Comparison of ENCODE assay signal across 1 cellular context in the genomic region with DNA sequence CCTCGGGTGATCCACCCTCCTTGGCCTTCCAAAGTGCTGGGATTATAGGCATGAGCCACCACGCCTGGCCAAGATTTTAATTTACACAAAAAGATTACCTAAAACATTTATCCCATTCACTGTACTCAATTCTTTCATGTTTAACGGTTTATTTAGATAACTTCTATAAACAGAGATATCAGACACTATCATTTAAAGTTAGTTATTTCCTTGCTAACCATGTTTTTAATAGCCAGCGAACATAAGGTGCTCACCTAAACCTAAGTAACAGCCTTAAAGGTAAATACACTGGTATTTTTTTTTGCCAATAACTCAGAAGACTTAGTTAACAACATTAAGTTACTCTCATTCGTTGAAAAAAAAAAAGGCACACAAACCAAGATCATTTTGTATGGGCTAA.
TF ChIP-seq lines count a peak whose summit lies in the region.

No MANE protein-coding gene starts in this region.

TF ChIP-seq in WTC11, 78 proteins besides CTCF, POLR2A, EP300 and RAD21 (continued from another document):
- TF ChIP-seq, protein P1, sequence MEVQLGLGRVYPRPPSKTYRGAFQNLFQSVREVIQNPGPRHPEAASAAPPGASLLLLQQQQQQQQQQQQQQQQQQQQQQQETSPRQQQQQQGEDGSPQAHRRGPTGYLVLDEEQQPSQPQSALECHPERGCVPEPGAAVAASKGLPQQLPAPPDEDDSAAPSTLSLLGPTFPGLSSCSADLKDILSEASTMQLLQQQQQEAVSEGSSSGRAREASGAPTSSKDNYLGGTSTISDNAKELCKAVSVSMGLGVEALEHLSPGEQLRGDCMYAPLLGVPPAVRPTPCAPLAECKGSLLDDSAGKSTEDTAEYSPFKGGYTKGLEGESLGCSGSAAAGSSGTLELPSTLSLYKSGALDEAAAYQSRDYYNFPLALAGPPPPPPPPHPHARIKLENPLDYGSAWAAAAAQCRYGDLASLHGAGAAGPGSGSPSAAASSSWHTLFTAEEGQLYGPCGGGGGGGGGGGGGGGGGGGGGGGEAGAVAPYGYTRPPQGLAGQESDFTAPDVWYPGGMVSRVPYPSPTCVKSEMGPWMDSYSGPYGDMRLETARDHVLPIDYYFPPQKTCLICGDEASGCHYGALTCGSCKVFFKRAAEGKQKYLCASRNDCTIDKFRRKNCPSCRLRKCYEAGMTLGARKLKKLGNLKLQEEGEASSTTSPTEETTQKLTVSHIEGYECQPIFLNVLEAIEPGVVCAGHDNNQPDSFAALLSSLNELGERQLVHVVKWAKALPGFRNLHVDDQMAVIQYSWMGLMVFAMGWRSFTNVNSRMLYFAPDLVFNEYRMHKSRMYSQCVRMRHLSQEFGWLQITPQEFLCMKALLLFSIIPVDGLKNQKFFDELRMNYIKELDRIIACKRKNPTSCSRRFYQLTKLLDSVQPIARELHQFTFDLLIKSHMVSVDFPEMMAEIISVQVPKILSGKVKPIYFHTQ (CRISPR knock-in tag; IDR thresholded peaks at IDR 0.05): no peak
- TF ChIP-seq, protein P2, sequence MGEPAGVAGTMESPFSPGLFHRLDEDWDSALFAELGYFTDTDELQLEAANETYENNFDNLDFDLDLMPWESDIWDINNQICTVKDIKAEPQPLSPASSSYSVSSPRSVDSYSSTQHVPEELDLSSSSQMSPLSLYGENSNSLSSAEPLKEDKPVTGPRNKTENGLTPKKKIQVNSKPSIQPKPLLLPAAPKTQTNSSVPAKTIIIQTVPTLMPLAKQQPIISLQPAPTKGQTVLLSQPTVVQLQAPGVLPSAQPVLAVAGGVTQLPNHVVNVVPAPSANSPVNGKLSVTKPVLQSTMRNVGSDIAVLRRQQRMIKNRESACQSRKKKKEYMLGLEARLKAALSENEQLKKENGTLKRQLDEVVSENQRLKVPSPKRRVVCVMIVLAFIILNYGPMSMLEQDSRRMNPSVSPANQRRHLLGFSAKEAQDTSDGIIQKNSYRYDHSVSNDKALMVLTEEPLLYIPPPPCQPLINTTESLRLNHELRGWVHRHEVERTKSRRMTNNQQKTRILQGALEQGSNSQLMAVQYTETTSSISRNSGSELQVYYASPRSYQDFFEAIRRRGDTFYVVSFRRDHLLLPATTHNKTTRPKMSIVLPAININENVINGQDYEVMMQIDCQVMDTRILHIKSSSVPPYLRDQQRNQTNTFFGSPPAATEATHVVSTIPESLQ (CRISPR knock-in tag; IDR thresholded peaks at IDR 0.05): no peak
- TF ChIP-seq, protein P3, sequence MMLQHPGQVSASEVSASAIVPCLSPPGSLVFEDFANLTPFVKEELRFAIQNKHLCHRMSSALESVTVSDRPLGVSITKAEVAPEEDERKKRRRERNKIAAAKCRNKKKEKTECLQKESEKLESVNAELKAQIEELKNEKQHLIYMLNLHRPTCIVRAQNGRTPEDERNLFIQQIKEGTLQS (CRISPR knock-in tag; conservative IDR thresholded peaks at IDR 0.05): no peak
TF ChIP-seq in WTC11: peak in this region for 0.
